Comparison of ENCODE assay signal across 10 cellular contexts in the genomic region with DNA sequence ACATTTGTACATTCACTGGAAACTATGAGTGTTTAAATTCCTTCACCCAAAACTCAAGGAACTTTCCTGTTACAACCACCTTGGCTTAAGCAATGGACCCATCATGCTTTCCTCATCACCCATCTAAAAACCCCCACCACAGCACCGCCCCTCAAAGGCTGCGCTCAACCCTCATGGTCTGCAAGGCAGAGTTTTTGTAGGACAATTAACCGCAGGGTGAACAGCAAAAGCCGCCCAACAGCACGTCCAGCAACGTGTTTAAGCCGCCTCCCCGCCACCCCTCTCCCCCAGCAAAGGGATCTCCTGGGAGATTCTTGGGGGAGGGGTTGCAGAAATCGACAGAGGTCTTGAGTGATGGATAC. TPM values are rescaled to one million over a fixed set of nuclear protein-coding genes. Genes with fewer than 3 reads are reported as not detected.
DNase-seq lines count a peak whose midpoint lies in the region; ATAC-seq and TF ChIP-seq lines count a peak whose summit lies in the region.
"Had no signal": no experiment of that assay in that cellular context is flagged by ENCODE, and none has a peak within 500 bp of the region (broad histone marks: within the 10 kb centered on the region; RNA-seq: fewer than 3 reads in every experiment).

No MANE protein-coding gene starts in this region.

- no peak for ATAC-seq in CD4-positive, alpha-beta T cell (ENCODE audit: poor library complexity)
- ATAC-seq in omental fat pad (ENCODE audit: low FRiP score): peak; percentile 45
- no peak for ATAC-seq in activated CD8-positive, alpha-beta T cell treated with anti-CD3 and anti-CD28 coated beads, Interleukin-2, amount 10 ng/mL, durations not matched to agents 7 days and 5 days
- ATAC-seq in psoas muscle: no peak

- CTCF ChIA-PET in CD4-positive, alpha-beta T cell (lab: Charles Lee): no interaction called here
- CTCF ChIA-PET in activated CD8-positive, alpha-beta T cell treated with anti-CD3 and anti-CD28 coated beads, Interleukin-2, amount 10 ng/mL, durations not matched to agents 7 days and 5 days (lab: Charles Lee): no interaction called here

- no peaks in the 10 kb centered on the region for H3K4me1 ChIP-seq in psoas muscle

- no peak for DNase-seq in CD4-positive, alpha-beta T cell
- DNase-seq in NCI-H2227 treated with DMSO at 0.1 percent for 48 hours (lab: John Stamatoyannopoulos, UW): peak; percentile 4
- DNase-seq in fibroblast of the aortic adventitia (ENCODE audit: low read depth): peak; percentile 54
- DNase-seq in omental fat pad (ENCODE audit: low spot score): no peak
- no peak for DNase-seq in NCI-H2107 (lab: John Stamatoyannopoulos, UW)
- no peak for DNase-seq in activated CD8-positive, alpha-beta T cell treated with anti-CD3 and anti-CD28 coated beads, Interleukin-2, amount 10 ng/mL, durations not matched to agents 7 days and 5 days
- DNase-seq in psoas muscle: no peak
- DNase-seq in epidermal melanocyte (ENCODE audit: insufficient read length, low spot score): no peak

- peaks cover 7% of the 10 kb centered on the region for H3K9me3 ChIP-seq in CD4-positive, alpha-beta T cell (ENCODE audit: control insufficient read depth, low read length)
- peaks cover 5% of the 10 kb centered on the region for H3K9me3 ChIP-seq in psoas muscle
- H3K9me3 ChIP-seq: thoracic aorta had no signal

- 25 to 32% (median 28%) methylated on average over 9 of the region's 9 CpGs for WGBS in psoas muscle, 3 donors

- POLR2A ChIA-PET in CD4-positive, alpha-beta T cell (lab: Charles Lee): no interaction called here
- POLR2A ChIA-PET in activated CD8-positive, alpha-beta T cell treated with anti-CD3 and anti-CD28 coated beads, Interleukin-2, amount 10 ng/mL, durations not matched to agents 7 days and 5 days (lab: Charles Lee): no interaction called here

- no peaks in the 10 kb centered on the region for H3K4me1 Mint-ChIP-seq in CD4-positive, alpha-beta T cell (ENCODE audit: low read depth)
- H3K4me1 Mint-ChIP-seq in activated CD8-positive, alpha-beta T cell treated with anti-CD3 and anti-CD28 coated beads, Interleukin-2, amount 10 ng/mL, durations not matched to agents 7 days and 5 days (ENCODE audit: low read depth): peaks cover 7% of the 10 kb centered on the region

- no peak overlapping the region for H3K27ac Mint-ChIP-seq in CD4-positive, alpha-beta T cell
- no peak overlapping the region for H3K27ac Mint-ChIP-seq in activated CD8-positive, alpha-beta T cell treated with anti-CD3 and anti-CD28 coated beads, Interleukin-2, amount 10 ng/mL, durations not matched to agents 7 days and 5 days

- no peaks in the 10 kb centered on the region for H3K9me3 Mint-ChIP-seq in CD4-positive, alpha-beta T cell
- H3K9me3 Mint-ChIP-seq in activated CD8-positive, alpha-beta T cell treated with anti-CD3 and anti-CD28 coated beads, Interleukin-2, amount 10 ng/mL, durations not matched to agents 7 days and 5 days (ENCODE audit: insufficient read depth): no peaks in the 10 kb centered on the region

- H3K27me3 Mint-ChIP-seq in CD4-positive, alpha-beta T cell: peaks cover 78% of the 10 kb centered on the region
- H3K27me3 Mint-ChIP-seq in activated CD8-positive, alpha-beta T cell treated with anti-CD3 and anti-CD28 coated beads, Interleukin-2, amount 10 ng/mL, durations not matched to agents 7 days and 5 days (ENCODE audit: low read depth): peaks cover 63% of the 10 kb centered on the region

- H3K4me3 ChIP-seq in fibroblast of the aortic adventitia (ENCODE audit: low read depth, low read length) (peak overlapping the region; percentile 78), psoas muscle (no peak overlapping the region)

- no peaks in the 10 kb centered on the region for H3K36me3 Mint-ChIP-seq in CD4-positive, alpha-beta T cell (ENCODE audit: low read depth)
- peaks cover 2% of the 10 kb centered on the region for H3K36me3 Mint-ChIP-seq in activated CD8-positive, alpha-beta T cell treated with anti-CD3 and anti-CD28 coated beads, Interleukin-2, amount 10 ng/mL, durations not matched to agents 7 days and 5 days (ENCODE audit: low read depth)

- intact Hi-C loops in CD4-positive, alpha-beta T cell (cut with DNase I, micrococcal nuclease): no loop called here
- intact Hi-C loops in psoas muscle (cut with DNase I): loop anchor here in 1 of 2 donors (10.0 kb wide), 1 partner anchor 173 kb away; no protein-coding TSS in a partner anchor

- H3K4me3 Mint-ChIP-seq in CD4-positive, alpha-beta T cell: peak overlapping the region; percentile 58
- H3K4me3 Mint-ChIP-seq in activated CD8-positive, alpha-beta T cell treated with anti-CD3 and anti-CD28 coated beads, Interleukin-2, amount 10 ng/mL, durations not matched to agents 7 days and 5 days: no peak overlapping the region

- no peak for TF ChIP-seq CTCF in CD4-positive, alpha-beta T cell (IDR thresholded peaks at IDR 0.05)
- TF ChIP-seq CTCF in fibroblast of the aortic adventitia (IDR thresholded peaks at IDR 0.05; ENCODE audit: insufficient read depth, low read length) (no peak), omental fat pad (IDR thresholded peaks at IDR 0.05) (no peak), psoas muscle (IDR thresholded peaks at IDR 0.05) (no peak)

- H3K36me3 ChIP-seq in psoas muscle (ENCODE audit: insufficient read depth in 1 of 2, low read depth in 1 of 2): no peaks in the 10 kb centered on the region
- H3K36me3 ChIP-seq: thoracic aorta had no signal

- H3K27me3 ChIP-seq in CD4-positive, alpha-beta T cell (ENCODE audit: control insufficient read depth, insufficient read depth, low read length): peaks cover 71% of the 10 kb centered on the region
- peaks cover 0 to 90% (median 27%) of the 10 kb centered on the region in 3 donors for H3K27me3 ChIP-seq in psoas muscle (ENCODE audit: insufficient read depth in 3 of 3, low read length in 2 of 3)

- no peak overlapping the region for H3K27ac ChIP-seq in CD4-positive, alpha-beta T cell (ENCODE audit: low read depth, low read length)
- H3K27ac ChIP-seq in psoas muscle: no peak overlapping the region
- H3K27ac ChIP-seq: HL-60, thoracic aorta had no signal

RNA-seq across cellular contexts. Expression of gene ROR2, which starts 2.0 kb away (rescaled TPM):
- not detected for total RNA-seq in CD4-positive, alpha-beta T cell
- total RNA-seq in fibroblast of the aortic adventitia (ENCODE audit: low replicate concordance) (13.0 and 26.5 TPM in 2 replicates), omental fat pad (10 to 100 TPM in 2 of 4 donors, 1 to 10 TPM in 2; 6.3 to 32.2 (median 15.1) TPM), psoas muscle (under 1 TPM; 0.11 to 0.52 (median 0.22) TPM)
- total RNA-seq in activated CD8-positive, alpha-beta T cell treated with anti-CD3 and anti-CD28 coated beads, Interleukin-2, amount 10 ng/mL, durations not matched to agents 7 days and 5 days: under 1 TPM; 0.05 TPM
- polyA plus RNA-seq in psoas muscle: under 1 TPM; 0.05 to 0.18 (median 0.09) TPM

Comparison
In these comparisons a context has a peak if more than half of its experiments do, and no peak if none do; other contexts are left out.
1. DNase-seq: peak in NCI-H2227 treated with DMSO at 0.1 percent for 48 hours (single experiment) and fibroblast of the aortic adventitia (single experiment); none in CD4-positive, alpha-beta T cell (0 of 10), omental fat pad (single experiment), NCI-H2107 (single experiment), activated CD8-positive, alpha-beta T cell treated with anti-CD3 and anti-CD28 coated beads, Interleukin-2, amount 10 ng/mL, durations not matched to agents 7 days and 5 days (single experiment), psoas muscle (0 of 2) and epidermal melanocyte (single experiment).